8 cellular contexts compared by ENCODE assay signal in genomic region chr4:148044889-148045352, GRCh38.
A peak's percentile ranks its signal among the peaks of the same experiment; 100 is the strongest.
DNase-seq lines count a peak whose midpoint lies in the region; ATAC-seq and TF ChIP-seq lines count a peak whose summit lies in the region.

No MANE protein-coding gene starts in this region.

- ATAC-seq in GM21381 (IDR thresholded peaks at IDR 0.05; ENCODE audit: unreplicated experiment), result peak; percentile 97
- ATAC-seq in HG03565 (IDR thresholded peaks at IDR 0.05; ENCODE audit: unreplicated experiment), result peak; percentile 97
- ATAC-seq in GM23338, result no peak

- H3K9me3 Mint-ChIP-seq in GM23338, result no peaks in the 10 kb centered on the region

- H3K79me2 ChIP-seq in GM23338 (replicated peaks; ENCODE audit: insufficient read depth), result no peaks in the 10 kb centered on the region

- H3K9me2 ChIP-seq in GM23338 (ENCODE audit: insufficient read depth), result no peaks in the 10 kb centered on the region

- H3K4me3 ChIP-seq in GM06990 (replicated peaks; ENCODE audit: low read depth, low read length), result no peak overlapping the region
- no peak overlapping the region for H3K4me3 ChIP-seq in fibroblast of villous mesenchyme (ENCODE audit: low read depth, low read length)
- no peak overlapping the region for H3K4me3 ChIP-seq in GM23338

- no peaks in the 10 kb centered on the region for H3K4me1 Mint-ChIP-seq in GM23338

- no peaks in the 10 kb centered on the region for H3K36me3 Mint-ChIP-seq in GM23338 (ENCODE audit: low read depth)

- TF ChIP-seq CTCF in GM06990 (IDR thresholded peaks at IDR 0.05; ENCODE audit: insufficient read depth, low read length, poor library complexity, severe bottlenecking), result peak; percentile 50
- peak; percentile 35 for TF ChIP-seq CTCF in fibroblast of villous mesenchyme (IDR thresholded peaks at IDR 0.05; ENCODE audit: insufficient read depth, low read depth, low read length)
- peak in 1 of 2 experiments; percentile 14; a peak in 1 of 4 replicates for TF ChIP-seq CTCF in GM23338 (conservative IDR thresholded peaks at IDR 0.05; ENCODE audit: low read depth in 2 of 2)

- no peaks in the 10 kb centered on the region for H3K27me3 Mint-ChIP-seq in GM23338 (ENCODE audit: insufficient read depth, low read depth, poor library complexity)

- no peaks in the 10 kb centered on the region for H3F3A ChIP-seq in GM23338 (replicated peaks; ENCODE audit: low read depth)

- no peak overlapping the region for H3K4me2 ChIP-seq in GM23338

- no peaks in the 10 kb centered on the region for H3K4me1 ChIP-seq in GM23338 (ENCODE audit: insufficient read depth)

- no peak overlapping the region for H3K27ac ChIP-seq in GM23338 (ENCODE audit: low read depth)

- no peak overlapping the region for H3K27ac Mint-ChIP-seq in GM23338

- H3K27me3 ChIP-seq in GM06990 (replicated peaks; ENCODE audit: control insufficient read depth, insufficient read depth, low read length) (no peaks in the 10 kb centered on the region), GM23338 (ENCODE audit: insufficient read depth) (no peaks in the 10 kb centered on the region)

- no peaks in the 10 kb centered on the region for H4K20me1 ChIP-seq in GM23338 (replicated peaks; ENCODE audit: insufficient read depth)

- DNase-seq in GM06990 (ENCODE audit: extremely low read depth, insufficient read length) (no peak), fibroblast of villous mesenchyme (ENCODE audit: low read depth) (no peak), GM23338 (ENCODE audit: low spot score) (no peak), pons (ENCODE audit: low spot score) (no peak), mesenteric fat pad (ENCODE audit: low spot score) (no peak)
- no peak for DNase-seq in activated CD8-positive, alpha-beta memory T cell treated with anti-CD3 and anti-CD28 coated beads for 24 hours

- H2AFZ ChIP-seq in GM23338, result no peak overlapping the region

- H3K4me3 Mint-ChIP-seq in GM23338, result no peak overlapping the region

- H3K36me3 ChIP-seq in GM06990 (ENCODE audit: control insufficient read depth, insufficient read depth, low read length) (peaks cover 4% of the 10 kb centered on the region), GM23338 (ENCODE audit: insufficient read depth) (no peaks in the 10 kb centered on the region)

TF ChIP-seq in GM23338, 12 proteins besides CTCF, POLR2A, EP300 and RAD21:
- TF ChIP-seq REST (IDR thresholded peaks at IDR 0.05; ENCODE audit: unreplicated experiment) (no peak), ZNF114 (CRISPR knock-in tag; IDR thresholded peaks at IDR 0.05) (no peak), ZNF331 (CRISPR knock-in tag; IDR thresholded peaks at IDR 0.05; ENCODE audit: low read depth) (no peak), ZNF462 (CRISPR knock-in tag; IDR thresholded peaks at IDR 0.05) (no peak), NANOG (IDR thresholded peaks at IDR 0.05; ENCODE audit: borderline replicate concordance) (no peak), POLR2AphosphoS5 (IDR thresholded peaks at IDR 0.05; ENCODE audit: low read depth) (no peak), ETS1 (IDR thresholded peaks at IDR 0.05) (no peak), EZH2 (IDR thresholded peaks at IDR 0.05; ENCODE audit: low read depth, unreplicated experiment) (no peak)
